In genomic region chr13:111203742-111204386, GRCh38 we compare ENCODE assay signal across 9 cellular contexts.
DNase-seq lines count a peak whose midpoint lies in the region; TF ChIP-seq lines count a peak whose summit lies in the region.
"Had no signal": no experiment of that assay in that cellular context is flagged by ENCODE, and none has a peak within 500 bp of the region (broad histone marks: within the 10 kb centered on the region; RNA-seq: fewer than 3 reads in every experiment).

No MANE protein-coding gene starts in this region.

- TF ChIP-seq POLR2A in Raji (IDR thresholded peaks at IDR 0.05; ENCODE audit: insufficient read depth, low read depth, low read length) (0 out of 2 replicates have a peak, but pooled peaks have one; percentile 28), stomach (IDR thresholded peaks at IDR 0.05) (no peak), suprapubic skin (IDR thresholded peaks at IDR 0.05) (no peak)

- DNase-seq in T-helper 1 cell (no peak), hepatocyte (ENCODE audit: low spot score) (no peak), stomach (no peak), suprapubic skin (ENCODE audit: low spot score in 2 of 2) (no peak), NCI-H2029 (lab: John Stamatoyannopoulos, UW) (no peak)
- no peak for DNase-seq in stimulated activated CD4-positive, alpha-beta T cell treated with anti-CD3 and anti-CD28 coated beads, Interleukin-2, amount 100 ng/mL, for 24 hours

- intact Hi-C loops in stomach (cut with DNase I; ENCODE audit: low total_unique reads): no loop called here

- WGBS in hepatocyte (ENCODE audit: low lambda C conversion rate, missing lambda C conversion rate): 76% methylated on average over 11 of the region's 11 CpGs
- WGBS in stomach, 5 donors: 62 to 75% (median 66%) methylated on average over 11 of the region's 11 CpGs
- WGBS in suprapubic skin: 50% methylated on average over 11 of the region's 11 CpGs

- H3K27ac Mint-ChIP-seq in T-helper 1 cell treated with Interleukin-12 subunit alpha and Interleukin-12 subunit beta and Interleukin-4 antibody, amounts not matched to agents 30 μg/mL and 1 μg/mL, for 36 hours: peak overlapping the region; percentile 68

- H3K36me3 ChIP-seq in hepatocyte (replicated peaks; ENCODE audit: insufficient read depth, low read depth) (no peaks in the 10 kb centered on the region), stomach (peaks cover 0 to 11% (median 4%) of the 10 kb centered on the region in 4 donors), suprapubic skin (peaks cover 5% of the 10 kb centered on the region)
- H3K36me3 ChIP-seq: breast epithelium had no signal

- H3K4me2 ChIP-seq in hepatocyte: peak overlapping the region; percentile 88

- H2AFZ ChIP-seq in hepatocyte: no peak overlapping the region

- H3K36me3 Mint-ChIP-seq in T-helper 1 cell treated with Interleukin-12 subunit alpha and Interleukin-12 subunit beta and Interleukin-4 antibody, amounts not matched to agents 30 μg/mL and 1 μg/mL, for 36 hours (ENCODE audit: low read depth): peaks cover 10% of the 10 kb centered on the region

- no peak for TF ChIP-seq CTCF in hepatocyte (IDR thresholded peaks at IDR 0.05; ENCODE audit: poor library complexity)
- TF ChIP-seq CTCF in stomach (IDR thresholded peaks at IDR 0.05): no peak
- TF ChIP-seq CTCF in suprapubic skin (IDR thresholded peaks at IDR 0.05): no peak

- H3K27ac ChIP-seq in hepatocyte (peak overlapping the region; percentile 88), stomach (peak overlapping the region in 4 of 5 donors; percentile 38 to 68 (median 50)), suprapubic skin (no peak overlapping the region)

- H3K4me3 ChIP-seq in hepatocyte (no peak overlapping the region), stomach (peak overlapping the region in 1 of 4 donors; percentile 20), suprapubic skin (no peak overlapping the region)

- H3K27me3 ChIP-seq in hepatocyte (no peaks in the 10 kb centered on the region), stomach (no peaks in the 10 kb centered on the region), suprapubic skin (no peaks in the 10 kb centered on the region)
- H3K27me3 ChIP-seq: breast epithelium had no signal

- H3K9me3 Mint-ChIP-seq in T-helper 1 cell treated with Interleukin-12 subunit alpha and Interleukin-12 subunit beta and Interleukin-4 antibody, amounts not matched to agents 30 μg/mL and 1 μg/mL, for 36 hours: no peaks in the 10 kb centered on the region

- H3K4me1 ChIP-seq in hepatocyte (ENCODE audit: insufficient read depth) (peaks cover 26% of the 10 kb centered on the region), stomach (peaks cover 25 to 69% (median 41%) of the 10 kb centered on the region in 4 donors), suprapubic skin (peaks cover 35% of the 10 kb centered on the region)

- H3K9me3 ChIP-seq in hepatocyte (ENCODE audit: low read depth) (no peaks in the 10 kb centered on the region), stomach (no peaks in the 10 kb centered on the region), suprapubic skin (no peaks in the 10 kb centered on the region)
- H3K9me3 ChIP-seq: breast epithelium had no signal

- peaks cover 44% of the 10 kb centered on the region for H4K20me1 ChIP-seq in hepatocyte (ENCODE audit: insufficient read depth, poor library complexity, severe bottlenecking)

- no peaks in the 10 kb centered on the region for H3K9me2 ChIP-seq in hepatocyte (replicated peaks; ENCODE audit: insufficient read depth)

- H3K27me3 Mint-ChIP-seq in T-helper 1 cell treated with Interleukin-12 subunit alpha and Interleukin-12 subunit beta and Interleukin-4 antibody, amounts not matched to agents 30 μg/mL and 1 μg/mL, for 36 hours (ENCODE audit: low read depth): no peaks in the 10 kb centered on the region

- peaks cover 92% of the 10 kb centered on the region for H3K79me2 ChIP-seq in hepatocyte

- no peak for TF ChIP-seq EP300 in stomach (IDR thresholded peaks at IDR 0.05)
- no peak for TF ChIP-seq EP300 in suprapubic skin (IDR thresholded peaks at IDR 0.05)

- H3K4me3 Mint-ChIP-seq in T-helper 1 cell treated with Interleukin-12 subunit alpha and Interleukin-12 subunit beta and Interleukin-4 antibody, amounts not matched to agents 30 μg/mL and 1 μg/mL, for 36 hours: no peak overlapping the region

- peaks cover 48% of the 10 kb centered on the region for H3K4me1 Mint-ChIP-seq in T-helper 1 cell treated with Interleukin-12 subunit alpha and Interleukin-12 subunit beta and Interleukin-4 antibody, amounts not matched to agents 30 μg/mL and 1 μg/mL, for 36 hours (ENCODE audit: low read depth)
